9 cellular contexts compared by ENCODE assay signal in genomic region chr1:110746644-110747259, GRCh38.
DNase-seq lines count a peak whose midpoint lies in the region; ATAC-seq and TF ChIP-seq lines count a peak whose summit lies in the region.
"Had no signal": no experiment of that assay in that cellular context is flagged by ENCODE, and none has a peak within 500 bp of the region (broad histone marks: within the 10 kb centered on the region; RNA-seq: fewer than 3 reads in every experiment).

No MANE protein-coding gene starts in this region.

- 30 to 36% methylated on average over 5 to 10 of the region's 10 CpGs for WGBS in endodermal cell (ENCODE audit: insufficient coverage in 1 of 2, insufficient read length in 1 of 2), 2 experiments

- POLR2A ChIA-PET in AG04450 (lab: Yijun Ruan, JAX): no interaction called here

- DNase-seq in AG04450 (ENCODE audit: low read depth, low spot score): peak; percentile 1
- peak; percentile 30 for DNase-seq in HuH-7 (ENCODE audit: low spot score)
- peak; percentile 89 for DNase-seq in activated CD4-positive, alpha-beta T cell treated with anti-CD3 and anti-CD28 coated beads, Interleukin-2, amount 10 ng/mL, durations not matched to agents 24 days and 14 days
- DNase-seq in endodermal cell: peak; percentile 90
- DNase-seq in non-pigmented ciliary epithelial cell (ENCODE audit: low read depth): peak; percentile 8

- H3K27me3 Mint-ChIP-seq in activated CD4-positive, alpha-beta T cell treated with anti-CD3 and anti-CD28 coated beads, Interleukin-2, amount 10 ng/mL, durations not matched to agents 24 days and 14 days: peaks cover 44% of the 10 kb centered on the region
- H3K27me3 Mint-ChIP-seq in endodermal cell (ENCODE audit: insufficient read depth): peaks cover 2% of the 10 kb centered on the region

- no peak overlapping the region for H3K27ac Mint-ChIP-seq in activated CD4-positive, alpha-beta T cell treated with anti-CD3 and anti-CD28 coated beads, Interleukin-2, amount 10 ng/mL, durations not matched to agents 24 days and 14 days
- H3K27ac Mint-ChIP-seq in endodermal cell: no peak overlapping the region
- H3K27ac Mint-ChIP-seq: brain had no signal

- H3K9me3 Mint-ChIP-seq in activated CD4-positive, alpha-beta T cell treated with anti-CD3 and anti-CD28 coated beads, Interleukin-2, amount 10 ng/mL, durations not matched to agents 24 days and 14 days: peaks cover 7% of the 10 kb centered on the region
- H3K9me3 Mint-ChIP-seq in endodermal cell: no peaks in the 10 kb centered on the region
- H3K9me3 Mint-ChIP-seq: brain had no signal

- CTCF ChIA-PET in AG04450 (lab: Charles Lee): no interaction called here

- H3K27ac ChIP-seq in AG04450 (ENCODE audit: low read depth, low read length) (no peak overlapping the region), endodermal cell (ENCODE audit: low read depth, low read length) (no peak overlapping the region)

- no peaks in the 10 kb centered on the region for H3K36me3 Mint-ChIP-seq in activated CD4-positive, alpha-beta T cell treated with anti-CD3 and anti-CD28 coated beads, Interleukin-2, amount 10 ng/mL, durations not matched to agents 24 days and 14 days (ENCODE audit: low read depth)
- H3K36me3 Mint-ChIP-seq in endodermal cell (ENCODE audit: low read depth): no peaks in the 10 kb centered on the region
- H3K36me3 Mint-ChIP-seq: brain had no signal

- no peaks in the 10 kb centered on the region for H3K4me1 Mint-ChIP-seq in activated CD4-positive, alpha-beta T cell treated with anti-CD3 and anti-CD28 coated beads, Interleukin-2, amount 10 ng/mL, durations not matched to agents 24 days and 14 days
- H3K4me1 Mint-ChIP-seq in endodermal cell: peaks cover 14% of the 10 kb centered on the region

- peaks cover 10% of the 10 kb centered on the region for H3K4me1 ChIP-seq in endodermal cell (ENCODE audit: control insufficient read depth, insufficient read depth, low read length)

- intact Hi-C loops in activated CD4-positive, alpha-beta T cell treated with anti-CD3 and anti-CD28 coated beads, Interleukin-2, amount 10 ng/mL, durations not matched to agents 24 days and 14 days (cut with micrococcal nuclease): loop anchor here (5.0 kb wide), 1 partner anchor 69 kb away; no protein-coding TSS in a partner anchor

- H3K27me3 ChIP-seq in AG04450 (ENCODE audit: control insufficient read depth, insufficient read depth, low read length) (no peaks in the 10 kb centered on the region), endodermal cell (ENCODE audit: control insufficient read depth, insufficient read depth, low read length, poor library complexity, severe bottlenecking) (peaks cover 20% of the 10 kb centered on the region)

- no peaks in the 10 kb centered on the region for H3K36me3 ChIP-seq in endodermal cell (ENCODE audit: control insufficient read depth, insufficient read depth, low read length)

- H3K9ac ChIP-seq in endodermal cell (ENCODE audit: extremely low read depth, low read length, poor library complexity, severe bottlenecking): no peak overlapping the region

- no peaks in the 10 kb centered on the region for H3K9me3 ChIP-seq in AG04450 (ENCODE audit: control insufficient read depth, insufficient read depth, low read length)
- H3K9me3 ChIP-seq in endodermal cell (ENCODE audit: control insufficient read depth, low read length): no peaks in the 10 kb centered on the region

- H3K4me3 ChIP-seq in AG04450 (ENCODE audit: low read depth, low read length) (no peak overlapping the region), endodermal cell (ENCODE audit: low read length) (no peak overlapping the region)

- no peak overlapping the region for H3K4me3 Mint-ChIP-seq in activated CD4-positive, alpha-beta T cell treated with anti-CD3 and anti-CD28 coated beads, Interleukin-2, amount 10 ng/mL, durations not matched to agents 24 days and 14 days
- no peak overlapping the region for H3K4me3 Mint-ChIP-seq in endodermal cell
- H3K4me3 Mint-ChIP-seq: brain had no signal

- ATAC-seq in HG03175 (IDR thresholded peaks at IDR 0.05; ENCODE audit: unreplicated experiment) (no peak), GM21423 (IDR thresholded peaks at IDR 0.05; ENCODE audit: unreplicated experiment) (no peak), HG03378 (IDR thresholded peaks at IDR 0.05; ENCODE audit: unreplicated experiment) (no peak)

- TF ChIP-seq CTCF in AG04450 (IDR thresholded peaks at IDR 0.05; ENCODE audit: low read depth, low read length): no peak
- TF ChIP-seq CTCF in endodermal cell (conservative IDR thresholded peaks at IDR 0.05): no peak

Comparison
In these comparisons a context has a peak if more than half of its experiments do, and no peak if none do; other contexts are left out.
1. DNase-seq: peak in every context shown above with its lines; median percentile 90 in endodermal cell; 89 in activated CD4-positive, alpha-beta T cell treated with anti-CD3 and anti-CD28 coated beads, Interleukin-2, amount 10 ng/mL, durations not matched to agents 24 days and 14 days; 30 in HuH-7; 8 in non-pigmented ciliary epithelial cell; 1 in AG04450.